Comparison of ENCODE assay signal across 1 cellular context in the genomic region with DNA sequence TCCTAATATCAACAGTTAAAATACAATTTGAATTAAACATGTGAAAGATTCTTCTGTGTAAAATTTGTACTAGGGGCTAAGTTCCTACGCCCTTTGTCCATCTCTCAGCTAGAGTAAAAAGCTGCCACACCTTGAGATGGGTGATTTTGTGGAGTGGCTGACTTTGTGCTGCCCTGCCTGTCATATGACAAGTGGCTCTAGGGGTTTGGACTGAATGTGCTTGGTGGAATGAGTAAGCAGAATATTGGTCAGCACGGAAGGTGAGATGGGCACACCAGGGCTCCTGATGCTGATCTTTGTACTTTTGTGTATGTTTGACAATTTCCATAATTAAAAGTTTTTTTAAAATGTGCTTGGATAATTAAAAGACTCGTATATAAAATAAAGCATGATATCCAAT.
TF ChIP-seq lines count a peak whose summit lies in the region.

No MANE protein-coding gene starts in this region.

TF ChIP-seq in HepG2, 621 proteins besides CTCF, POLR2A, EP300 and RAD21:
- peak; percentile 84; the same call in 1 of the 2 replicates for TF ChIP-seq NFE2 (CRISPR knock-in tag; IDR thresholded peaks at IDR 0.05)
- TF ChIP-seq, protein P1, sequence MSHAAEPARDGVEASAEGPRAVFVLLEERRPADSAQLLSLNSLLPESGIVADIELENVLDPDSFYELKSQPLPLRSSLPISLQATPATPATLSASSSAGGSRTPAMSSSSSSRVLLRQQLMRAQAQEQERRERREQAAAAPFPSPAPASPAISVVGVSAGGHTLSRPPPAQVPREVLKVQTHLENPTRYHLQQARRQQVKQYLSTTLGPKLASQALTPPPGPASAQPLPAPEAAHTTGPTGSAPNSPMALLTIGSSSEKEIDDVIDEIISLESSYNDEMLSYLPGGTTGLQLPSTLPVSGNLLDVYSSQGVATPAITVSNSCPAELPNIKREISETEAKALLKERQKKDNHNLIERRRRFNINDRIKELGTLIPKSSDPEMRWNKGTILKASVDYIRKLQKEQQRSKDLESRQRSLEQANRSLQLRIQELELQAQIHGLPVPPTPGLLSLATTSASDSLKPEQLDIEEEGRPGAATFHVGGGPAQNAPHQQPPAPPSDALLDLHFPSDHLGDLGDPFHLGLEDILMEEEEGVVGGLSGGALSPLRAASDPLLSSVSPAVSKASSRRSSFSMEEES (CRISPR knock-in tag; IDR thresholded peaks at IDR 0.05): 0 out of 2 replicates have a peak, but pooled peaks have one; percentile 25
- 0 out of 2 replicates have a peak, but pooled peaks have one; percentile 31 for TF ChIP-seq FOSL2 (CRISPR knock-in tag; IDR thresholded peaks at IDR 0.05)
- TF ChIP-seq MAFF (IDR thresholded peaks at IDR 0.05; ENCODE audit: low read depth, low read length): 0 out of 2 replicates have a peak, but pooled peaks have one; percentile 5
- no peak for TF ChIP-seq ARNTL (CRISPR knock-in tag; IDR thresholded peaks at IDR 0.05)
- TF ChIP-seq NFE2L2 (IDR thresholded peaks at IDR 0.05; ENCODE audit: low read length): peak; percentile 41; the same call in 1 of the 2 replicates
- no peak for TF ChIP-seq KDM5B (CRISPR knock-in tag; IDR thresholded peaks at IDR 0.05; ENCODE audit: borderline replicate concordance)
- no peak for TF ChIP-seq ZNF788 (CRISPR knock-in tag; IDR thresholded peaks at IDR 0.05; ENCODE audit: borderline replicate concordance)
